ENCODE assay signal across 1 cellular context in genomic region chr20:31681128-31681727, GRCh38.
TF ChIP-seq lines count a peak whose summit lies in the region.

No MANE protein-coding gene starts in this region.

TF ChIP-seq in A549, 52 proteins besides CTCF, POLR2A, EP300 and RAD21 (continued from another document):
- TF ChIP-seq EHMT2 (IDR thresholded peaks at IDR 0.05; ENCODE audit: low read depth), result no peak
- TF ChIP-seq JUN (IDR thresholded peaks at IDR 0.05), result no peak
- TF ChIP-seq ZFP36 (IDR thresholded peaks at IDR 0.05; ENCODE audit: borderline replicate concordance, partially characterized antibody), result no peak
- TF ChIP-seq ATOH8 (CRISPR knock-in tag; IDR thresholded peaks at IDR 0.05; ENCODE audit: low read depth), result no peak
- no peak for TF ChIP-seq MAFK (IDR thresholded peaks at IDR 0.05; ENCODE audit: partially characterized antibody)
- no peak for TF ChIP-seq CBX2 (IDR thresholded peaks at IDR 0.05; ENCODE audit: borderline replicate concordance, low read depth)
- TF ChIP-seq USF2 (IDR thresholded peaks at IDR 0.05), result no peak
- no peak for TF ChIP-seq NFE2L2 (conservative IDR thresholded peaks at IDR 0.05; ENCODE audit: low read length)
- no peak for TF ChIP-seq ZSCAN20 (CRISPR knock-in tag; IDR thresholded peaks at IDR 0.05)
